In the genomic region with DNA sequence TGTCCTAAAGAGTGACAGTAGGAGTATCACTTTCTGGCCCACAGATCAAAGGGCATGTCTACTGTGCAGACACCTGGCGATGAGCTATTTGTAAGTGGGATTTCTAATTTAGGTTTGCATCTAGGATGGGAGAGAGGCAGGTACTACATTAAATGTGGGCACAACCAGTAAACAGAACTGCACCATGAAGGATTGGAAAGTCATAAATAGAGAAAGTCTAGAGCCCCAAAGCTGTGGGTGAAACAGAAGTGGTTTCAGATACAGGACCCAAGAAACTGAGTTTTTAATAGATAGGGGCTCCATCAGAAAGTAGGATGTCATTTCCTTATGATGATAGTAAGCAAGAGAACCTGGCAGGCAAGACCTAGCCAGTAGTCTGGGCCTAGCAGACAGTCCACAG, we compare ENCODE assay signal across 13 cellular contexts.
"Had no signal": no experiment of that assay in that cellular context is flagged by ENCODE, and none has a peak within 500 bp of the region (broad histone marks: within the 10 kb centered on the region; RNA-seq: fewer than 3 reads in every experiment).

No MANE protein-coding gene starts in this region.

- H3K27ac ChIP-seq: hepatocyte, left lung, neural progenitor cell had no signal

- H3K27me3 ChIP-seq: hepatocyte, left lung, neural progenitor cell had no signal

- ATAC-seq: activated T-helper 17 cell treated with anti-CD3 and anti-CD28 coated beads, Interleukin-2, amount 50 U/mL, for 72 hours; left lung; stimulated activated naive CD8-positive, alpha-beta T cell treated with anti-CD3 and anti-CD28 coated beads, Interleukin-15, amount 100 ng/mL, for 72 hours had no signal

- H3K36me3 ChIP-seq: left lung, neural progenitor cell had no signal

- H3K4me3 ChIP-seq: hepatocyte, left lung, neural progenitor cell had no signal

- H3K4me1 ChIP-seq: left lung, neural progenitor cell had no signal

- H3K9me3 ChIP-seq: left lung had no signal

- DNase-seq: activated CD4-positive, alpha-beta T cell treated with anti-CD3 and anti-CD28 coated beads for 1 hour; activated CD4-positive, alpha-beta T cell treated with anti-CD3 and anti-CD28 coated beads, Interleukin-2, amount 50 U/mL, for 48 hours; activated naive CD4-positive, alpha-beta T cell treated with anti-CD3 and anti-CD28 coated beads for 36 hours; islet precursor cell; left lung; mammary epithelial cell; naive B cell; stimulated activated CD4-positive, alpha-beta T cell treated with anti-CD3 and anti-CD28 coated beads, Interleukin-1b, Interleukin-23, amount 100 ng/mL, for 48 hours; stimulated activated naive CD8-positive, alpha-beta T cell treated with anti-CD3 and anti-CD28 coated beads, Interleukin-15, amount 100 ng/mL, for 72 hours had no signal

- H3K36me3 Mint-ChIP-seq: naive B cell, neural progenitor cell, type B pancreatic cell had no signal

- H3K27me3 Mint-ChIP-seq: activated T-helper 17 cell treated with anti-CD3 and anti-CD28 coated beads, Interleukin-2, amount 50 U/mL, for 72 hours; stimulated activated naive CD8-positive, alpha-beta T cell treated with anti-CD3 and anti-CD28 coated beads, Interleukin-15, amount 100 ng/mL, for 72 hours; type B pancreatic cell had no signal

- H3K27ac Mint-ChIP-seq: activated naive CD4-positive, alpha-beta T cell treated with anti-CD3 and anti-CD28 coated beads for 36 hours; activated T-helper 17 cell treated with anti-CD3 and anti-CD28 coated beads, Interleukin-2, amount 50 U/mL, for 72 hours; naive B cell; neural progenitor cell; stimulated activated naive CD8-positive, alpha-beta T cell treated with anti-CD3 and anti-CD28 coated beads, Interleukin-15, amount 100 ng/mL, for 72 hours; type B pancreatic cell had no signal

- H3K4me2 ChIP-seq: hepatocyte, neural progenitor cell had no signal

- H3K4me3 Mint-ChIP-seq: activated naive CD4-positive, alpha-beta T cell treated with anti-CD3 and anti-CD28 coated beads for 36 hours; activated T-helper 17 cell treated with anti-CD3 and anti-CD28 coated beads, Interleukin-2, amount 50 U/mL, for 72 hours; naive B cell; neural progenitor cell; stimulated activated naive CD8-positive, alpha-beta T cell treated with anti-CD3 and anti-CD28 coated beads, Interleukin-15, amount 100 ng/mL, for 72 hours; type B pancreatic cell had no signal

- H3K79me2 ChIP-seq: hepatocyte had no signal

- H2AFZ ChIP-seq: hepatocyte, neural progenitor cell had no signal

- H3K4me1 Mint-ChIP-seq: activated T-helper 17 cell treated with anti-CD3 and anti-CD28 coated beads, Interleukin-2, amount 50 U/mL, for 72 hours; naive B cell; stimulated activated naive CD8-positive, alpha-beta T cell treated with anti-CD3 and anti-CD28 coated beads, Interleukin-15, amount 100 ng/mL, for 72 hours had no signal

- H3K9ac ChIP-seq: neural progenitor cell had no signal
